1 cellular context compared by ENCODE assay signal in genomic region chr15:67523337-67523736, GRCh38.
TF ChIP-seq lines count a peak whose summit lies in the region.

No MANE protein-coding gene starts in this region.

TF ChIP-seq in HCT116, 20 proteins besides CTCF, POLR2A, EP300 and RAD21 (continued from another document):
- TF ChIP-seq REST (IDR thresholded peaks at IDR 0.05; ENCODE audit: low read depth) (no peak), EZH2 (IDR thresholded peaks at IDR 0.05) (no peak), TCF7L2 (IDR thresholded peaks at IDR 0.05; ENCODE audit: borderline replicate concordance, extremely low read depth, insufficient read depth, insufficient read length) (no peak), EZH2phosphoT487 (IDR thresholded peaks at IDR 0.05; ENCODE audit: borderline replicate concordance) (no peak), ELF1 (IDR thresholded peaks at IDR 0.05; ENCODE audit: borderline replicate concordance, low read depth) (no peak), CEBPB (IDR thresholded peaks at IDR 0.05; ENCODE audit: low read depth) (no peak), MAX (IDR thresholded peaks at IDR 0.05) (no peak)
